Comparison of ENCODE assay signal across 11 cellular contexts in genomic region chr11:19232910-19233503, GRCh38. TPM values are rescaled to one million over a fixed set of nuclear protein-coding genes. Genes with fewer than 3 reads are reported as not detected.
DNase-seq lines count a peak whose midpoint lies in the region; ATAC-seq and TF ChIP-seq lines count a peak whose summit lies in the region.
"Had no signal": no experiment of that assay in that cellular context is flagged by ENCODE, and none has a peak within 500 bp of the region (broad histone marks: within the 10 kb centered on the region; RNA-seq: fewer than 3 reads in every experiment).

No MANE protein-coding gene starts in this region.

- no peak overlapping the region for H3K4me3 Mint-ChIP-seq in CD8-positive, alpha-beta T cell

- TF ChIP-seq CTCF in SK-N-SH (IDR thresholded peaks at IDR 0.05): no peak
- no peak for TF ChIP-seq CTCF in fibroblast of lung (conservative IDR thresholded peaks at IDR 0.05 in 1 of 2, IDR thresholded peaks at IDR 0.05 in 1 of 2; ENCODE audit: low read depth in 1 of 2, low read length in 2 of 2)
- TF ChIP-seq CTCF in gastrocnemius medialis (IDR thresholded peaks at IDR 0.05 in 4 of 5, conservative IDR thresholded peaks at IDR 0.05 in 1 of 5): no peak
- no peak for TF ChIP-seq CTCF in CD8-positive, alpha-beta T cell (IDR thresholded peaks at IDR 0.05)

- no peaks in the 10 kb centered on the region for H3K27me3 Mint-ChIP-seq in CD8-positive, alpha-beta T cell (ENCODE audit: low read depth)

- no peaks in the 10 kb centered on the region for H4K20me1 ChIP-seq in SK-N-SH (ENCODE audit: insufficient read depth)
- no peaks in the 10 kb centered on the region for H4K20me1 ChIP-seq in fibroblast of lung (ENCODE audit: control insufficient read depth, extremely low read depth, insufficient read depth, low read length)

- in situ Hi-C loops in gastrocnemius medialis (cut with MboI; ENCODE audit: low sequenced_read_pairs in 4 of 4): no loop called here

- H2AFZ ChIP-seq in SK-N-SH (ENCODE audit: low read depth) (peak overlapping the region; percentile 80), fibroblast of lung (ENCODE audit: low read length) (peak overlapping the region; percentile 39)

- H3K36me3 Mint-ChIP-seq in CD8-positive, alpha-beta T cell: no peaks in the 10 kb centered on the region

- H3K9ac ChIP-seq in SK-N-SH (no peak overlapping the region), fibroblast of lung (ENCODE audit: insufficient read depth, low read length) (no peak overlapping the region)

- ATAC-seq in gastrocnemius medialis: peak; percentile 75 to 79
- ATAC-seq in CD8-positive, alpha-beta T cell: no peak

- H3K9me3 Mint-ChIP-seq in CD8-positive, alpha-beta T cell: no peaks in the 10 kb centered on the region

- no peak for TF ChIP-seq POLR2A in gastrocnemius medialis (IDR thresholded peaks at IDR 0.05)

- H3K79me2 ChIP-seq in SK-N-SH (ENCODE audit: insufficient read depth): no peaks in the 10 kb centered on the region
- H3K79me2 ChIP-seq in fibroblast of lung (ENCODE audit: control insufficient read depth, insufficient read depth, low read length): no peaks in the 10 kb centered on the region

- H3K4me2 ChIP-seq in SK-N-SH: peak overlapping the region; percentile 5; the same call in 1 of the 2 replicates
- peak overlapping the region; percentile 62 for H3K4me2 ChIP-seq in fibroblast of lung (ENCODE audit: extremely low read depth, insufficient read depth, low read length)

- CTCF ChIA-PET in SK-N-SH (lab: Yijun Ruan, JAX): interaction anchor here (1.2 kb wide), 1 partner anchor 156 kb away, joined by 3 read pairs; no protein-coding TSS in a partner anchor
- CTCF ChIA-PET in CD8-positive, alpha-beta T cell (lab: Charles Lee): no interaction called here

- H3K27ac ChIP-seq in SK-N-SH (ENCODE audit: low read depth in 2 of 2, low read length in 1 of 2) (peak overlapping the region in 1 of 2 experiments; percentile 13; a peak in 1 of 4 replicates), fibroblast of lung (ENCODE audit: insufficient read depth, low read length) (no peak overlapping the region), gastrocnemius medialis (peak overlapping the region; percentile 71 to 88 (median 73))
- H3K27ac ChIP-seq in CD8-positive, alpha-beta T cell (ENCODE audit: low read depth, low read length): no peak overlapping the region
- H3K27ac ChIP-seq: colonic mucosa, neutrophil had no signal

- intact Hi-C loops in gastrocnemius medialis (cut with DNase I; ENCODE audit: low total_unique reads): loop anchor here (1.0 kb wide), 1 partner anchor 31 kb away; no protein-coding TSS in a partner anchor
- intact Hi-C loops in CD8-positive, alpha-beta T cell (cut with DNase I, micrococcal nuclease): no loop called here

- H3K27me3 ChIP-seq in SK-N-SH (ENCODE audit: insufficient read depth) (no peaks in the 10 kb centered on the region), fibroblast of lung (ENCODE audit: control insufficient read depth, insufficient read depth, low read length) (no peaks in the 10 kb centered on the region), gastrocnemius medialis (no peaks in the 10 kb centered on the region)
- H3K27me3 ChIP-seq in CD8-positive, alpha-beta T cell (ENCODE audit: insufficient read depth, low read length): no peaks in the 10 kb centered on the region
- H3K27me3 ChIP-seq: colonic mucosa, neutrophil had no signal

- H3K9me3 ChIP-seq in SK-N-SH: no peaks in the 10 kb centered on the region
- H3K9me3 ChIP-seq in fibroblast of lung (ENCODE audit: control insufficient read depth, insufficient read depth, low read depth, low read length): no peaks in the 10 kb centered on the region
- no peaks in the 10 kb centered on the region for H3K9me3 ChIP-seq in gastrocnemius medialis
- H3K9me3 ChIP-seq in CD8-positive, alpha-beta T cell (ENCODE audit: low read length): no peaks in the 10 kb centered on the region
- H3K9me3 ChIP-seq: colonic mucosa, neutrophil had no signal

- no peak overlapping the region; a peak in 1 of 4 replicates for H3K4me3 ChIP-seq in SK-N-SH (ENCODE audit: low read depth in 2 of 2, low read length in 1 of 2)
- no peak overlapping the region for H3K4me3 ChIP-seq in fibroblast of lung (replicated peaks in 1 of 4; ENCODE audit: control extremely low read depth in 1 of 4, insufficient read depth in 1 of 4, low read depth in 3 of 4, low read length in 4 of 4)
- H3K4me3 ChIP-seq in gastrocnemius medialis: no peak overlapping the region
- no peak overlapping the region for H3K4me3 ChIP-seq in CD8-positive, alpha-beta T cell (ENCODE audit: low read depth, low read length)
- H3K4me3 ChIP-seq: colonic mucosa had no signal

- WGBS in SK-N-SH (ENCODE audit: low lambda C conversion rate): 11% methylated on average over 5 of the region's 6 CpGs

- H3K9me2 ChIP-seq in SK-N-SH: no peaks in the 10 kb centered on the region

- no peak for TF ChIP-seq RAD21 in SK-N-SH (IDR thresholded peaks at IDR 0.05; ENCODE audit: low read length)

- peaks cover 0 to 24% of the 10 kb centered on the region in 2 experiments for H3K36me3 ChIP-seq in SK-N-SH (replicated peaks in 1 of 2; ENCODE audit: control insufficient read depth in 1 of 2, insufficient read depth in 2 of 2, low read length in 1 of 2)
- H3K36me3 ChIP-seq in fibroblast of lung (ENCODE audit: control insufficient read depth, insufficient read depth, low read length): no peaks in the 10 kb centered on the region
- H3K36me3 ChIP-seq in gastrocnemius medialis: no peaks in the 10 kb centered on the region
- H3K36me3 ChIP-seq in CD8-positive, alpha-beta T cell (ENCODE audit: insufficient read depth, low read length): no peaks in the 10 kb centered on the region
- H3K36me3 ChIP-seq: colonic mucosa had no signal

- H3F3A ChIP-seq in SK-N-SH (replicated peaks; ENCODE audit: insufficient read depth): no peaks in the 10 kb centered on the region

- peak in 1 of 2 experiments; percentile 46; a peak in 1 of 4 replicates for TF ChIP-seq EP300 in SK-N-SH (IDR thresholded peaks at IDR 0.05; ENCODE audit: borderline replicate concordance in 1 of 2, low read depth in 1 of 2, low read length in 1 of 2)

- no peak overlapping the region for H3K27ac Mint-ChIP-seq in CD8-positive, alpha-beta T cell

- POLR2A ChIA-PET in SK-N-SH (lab: Yijun Ruan, JAX): no interaction called here
- POLR2A ChIA-PET in CD8-positive, alpha-beta T cell (lab: Charles Lee): no interaction called here

- no peaks in the 10 kb centered on the region for H3K4me1 Mint-ChIP-seq in CD8-positive, alpha-beta T cell (ENCODE audit: low read depth)

- DNase-seq in GM04504 (ENCODE audit: low read depth) (peak; percentile 31), SK-N-SH (no peak), fibroblast of lung (ENCODE audit: low read depth in 2 of 2) (peak; percentile 65 to 94), gastrocnemius medialis (peak in 1 of 2 donors; percentile 32), D341Med (ENCODE audit: low spot score) (no peak), LoVo (ENCODE audit: low spot score) (no peak)
- DNase-seq in CD8-positive, alpha-beta T cell: no peak
- DNase-seq: colonic mucosa, GDM1, NCI-H146 had no signal

- H3K4me1 ChIP-seq in SK-N-SH (ENCODE audit: control insufficient read depth in 1 of 2, insufficient read depth in 2 of 2, low read depth in 1 of 2, low read length in 1 of 2): no peaks in the 10 kb centered on the region; a peak in 2 of 4 replicates
- no peaks in the 10 kb centered on the region for H3K4me1 ChIP-seq in fibroblast of lung (ENCODE audit: control insufficient read depth, extremely low read depth, insufficient read depth, low read length)
- H3K4me1 ChIP-seq in gastrocnemius medialis: peaks cover 42 to 64% of the 10 kb centered on the region in 2 donors
- H3K4me1 ChIP-seq in CD8-positive, alpha-beta T cell (ENCODE audit: insufficient read depth, low read length): no peaks in the 10 kb centered on the region
- H3K4me1 ChIP-seq: colonic mucosa had no signal

TF ChIP-seq in SK-N-SH, 30 proteins besides CTCF, POLR2A, EP300 and RAD21 (continues in another document):
- TF ChIP-seq NFIC (IDR thresholded peaks at IDR 0.05; ENCODE audit: borderline replicate concordance) (peak; percentile 18; the same call in 1 of the 2 replicates), ZBTB33 (IDR thresholded peaks at IDR 0.05; ENCODE audit: borderline replicate concordance, low read depth) (no peak), POLR2AphosphoS5 (IDR thresholded peaks at IDR 0.05; ENCODE audit: low read depth, low read length) (peak; percentile 49; the same call in 1 of the 2 replicates), ELF1 (IDR thresholded peaks at IDR 0.05) (no peak), FOSL2 (IDR thresholded peaks at IDR 0.05; ENCODE audit: borderline replicate concordance, low read depth) (peak; percentile 85)

RNA-seq across cellular contexts. Expression of gene E2F8, which starts 7.7 kb away (rescaled TPM):
- polyA plus RNA-seq in SK-N-SH (2012; rRNA removed) (2.5 and 2.7 TPM in 2 replicates), fibroblast of lung (0.94 and 3.8 TPM in 2 replicates)
- polyA plus RNA-seq in SK-N-SH (2012; cell fraction: cytosol; rRNA removed): 2.0 and 2.1 TPM in 2 replicates
- polyA plus RNA-seq in SK-N-SH (2012; cell fraction: nucleus; rRNA removed): 2.9 and 3.6 TPM in 2 replicates
- total RNA-seq in fibroblast of lung (0.17 TPM in 1 of 2 replicates, not detected in the other), gastrocnemius medialis (under 1 TPM in 3 of 4 donors, not detected in 1; 0.39 to 0.80 (median 0.78) TPM)
- 0.84 and 2.0 TPM in 2 replicates for polyA plus RNA-seq in fibroblast of lung (2012)
- 0.12 and 2.3 TPM in 2 replicates for polyA minus RNA-seq in fibroblast of lung (ENCODE audit: low replicate concordance)
- total RNA-seq in CD8-positive, alpha-beta T cell: under 1 TPM in 1 of 2 experiments, not detected in 1; 0.19 TPM

RNA-seq across cellular contexts. Expression of gene CSRP3, which starts 31.2 kb away (rescaled TPM):
- polyA plus RNA-seq in SK-N-SH (2012; rRNA removed) (not detected in 2 replicates), fibroblast of lung (0.15 TPM in 1 of 2 replicates, not detected in the other)
- 0.04 TPM in 1 of 2 replicates, not detected in the other for polyA plus RNA-seq in SK-N-SH (2012; cell fraction: cytosol; rRNA removed)
- polyA plus RNA-seq in SK-N-SH (2012; cell fraction: nucleus; rRNA removed): not detected in 2 replicates
- total RNA-seq in fibroblast of lung (not detected in 2 replicates), gastrocnemius medialis (100 to 1,000 TPM in 2 of 4 donors, 10 to 100 TPM in 1, 1 to 10 TPM in 1; 2.2 to 300 (median 89.5) TPM)
- polyA plus RNA-seq in fibroblast of lung (2012): not detected in 2 replicates
- polyA minus RNA-seq in fibroblast of lung (ENCODE audit: low replicate concordance): not detected in 2 replicates
- not detected for total RNA-seq in CD8-positive, alpha-beta T cell

Comparison
In these comparisons a context has a peak if more than half of its experiments do, and no peak if none do; other contexts are left out.
1. DNase-seq: peak in GM04504 (single experiment) and fibroblast of lung (2 of 2); none in SK-N-SH (single experiment), D341Med (single experiment), CD8-positive, alpha-beta T cell (0 of 7) and LoVo (single experiment).
2. H3K27ac ChIP-seq: peak in gastrocnemius medialis (4 of 4); none in fibroblast of lung (single experiment) and CD8-positive, alpha-beta T cell (single experiment).